ENCODE assay signal across 9 cellular contexts in the genomic region with DNA sequence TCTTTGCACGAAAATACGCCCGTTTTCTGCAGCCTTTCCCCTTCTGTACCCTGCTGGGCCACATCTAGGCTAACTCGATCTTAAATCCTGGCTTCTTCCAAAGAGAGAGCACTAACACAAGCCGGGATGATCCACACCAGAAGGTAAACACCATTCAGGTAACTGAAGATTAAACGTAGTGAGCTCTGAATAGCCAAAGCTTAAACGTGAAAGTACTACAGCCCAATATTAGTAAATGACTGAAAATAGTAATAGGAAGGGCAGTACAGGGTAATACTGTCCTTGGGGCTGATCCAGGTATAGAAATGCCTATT. TPM values are rescaled to one million over a fixed set of nuclear protein-coding genes. Genes with fewer than 3 reads are reported as not detected.
DNase-seq lines count a peak whose midpoint lies in the region; ATAC-seq, FAIRE-seq and TF ChIP-seq lines count a peak whose summit lies in the region.
"Had no signal": no experiment of that assay in that cellular context is flagged by ENCODE, and none has a peak within 500 bp of the region (broad histone marks: within the 10 kb centered on the region; RNA-seq: fewer than 3 reads in every experiment).

No MANE protein-coding gene starts in this region.

- H3K4me3 ChIP-seq in mammary epithelial cell (replicated peaks in 1 of 3; ENCODE audit: insufficient read depth in 1 of 3, low read depth in 2 of 3, low read length in 3 of 3), result peak overlapping the region; percentile 52 to 79 (median 67)
- H3K4me3 ChIP-seq in mesendoderm (ENCODE audit: low read length), result peak overlapping the region; percentile 6

- peak overlapping the region; percentile 93 for H2AFZ ChIP-seq in mammary epithelial cell (ENCODE audit: low read depth, low read length)

- no peak for FAIRE-seq in GM12892 (lab: Jason Lieb, UNC)
- FAIRE-seq: colon had no signal

- H2AK5ac ChIP-seq in mesendoderm (ENCODE audit: low read length), result no peak overlapping the region

- H3K36me3 ChIP-seq in mammary epithelial cell (ENCODE audit: insufficient read depth, low read length) (peaks cover 2% of the 10 kb centered on the region), mesendoderm (ENCODE audit: control insufficient read depth, insufficient read depth, low read length) (peaks cover 5% of the 10 kb centered on the region)

- CTCF ChIA-PET in mammary epithelial cell (lab: Charles Lee; ENCODE audit: low non-redundant PET), result interaction anchor here (0.6 to 0.9 kb wide), 2 partner anchors 9 to 116 kb away, joined by 3 to 5 read pairs; no protein-coding TSS in a partner anchor

- H3K79me2 ChIP-seq in mammary epithelial cell (ENCODE audit: insufficient read depth, low read length) (peaks cover 6% of the 10 kb centered on the region), mesendoderm (ENCODE audit: control insufficient read depth, insufficient read depth, low read length) (no peaks in the 10 kb centered on the region)

- no peaks in the 10 kb centered on the region for H3K9me3 ChIP-seq in mammary epithelial cell (replicated peaks; ENCODE audit: insufficient read depth, low read length)

- no peak overlapping the region for H2BK5ac ChIP-seq in mesendoderm (ENCODE audit: low read length)

- H4K8ac ChIP-seq in mesendoderm (ENCODE audit: low read depth, low read length), result no peak overlapping the region

- in situ Hi-C loops in mammary epithelial cell (cut with MboI; ENCODE audit: low sequenced_read_pairs in 2 of 2), result no loop called here

- ATAC-seq in HG03378 (IDR thresholded peaks at IDR 0.05; ENCODE audit: unreplicated experiment) (peak; percentile 2), HG03457 (IDR thresholded peaks at IDR 0.05; ENCODE audit: unreplicated experiment) (no peak)

- no peak for DNase-seq in mammary epithelial cell
- no peak for DNase-seq in mesendoderm
- no peak for DNase-seq in dermis blood vessel endothelial cell
- no peak for DNase-seq in GM12892 (ENCODE audit: insufficient read length)
- no peak for DNase-seq in T-helper 9 cell

- H3K9ac ChIP-seq in mammary epithelial cell (ENCODE audit: insufficient read depth, low read length), result peak overlapping the region; percentile 74
- peak overlapping the region; percentile 97 for H3K9ac ChIP-seq in mesendoderm (ENCODE audit: low read length)

- no peak overlapping the region for H3K23ac ChIP-seq in mesendoderm (ENCODE audit: low read length)

- H3K56ac ChIP-seq in mesendoderm (ENCODE audit: low read length), result peak overlapping the region; percentile 81

- H3K4ac ChIP-seq in mesendoderm (ENCODE audit: low read depth, low read length), result no peak overlapping the region

- dilution Hi-C loops in mammary epithelial cell (cut with HindIII; ENCODE audit: low sequenced_read_pairs), result loop anchor here (5.0 kb wide), 1 partner anchor 104 kb away; no protein-coding TSS in a partner anchor

- H2BK120ac ChIP-seq in mesendoderm (ENCODE audit: low read depth, low read length), result no peak overlapping the region

- H4K20me1 ChIP-seq in mammary epithelial cell (ENCODE audit: insufficient read depth, low read length), result no peaks in the 10 kb centered on the region

- intact Hi-C loops in mammary epithelial cell (cut with micrococcal nuclease), result loop anchor here (1.0 kb wide), 2 partner anchors 9 to 19 kb away; a partner anchor contains a TSS

- TSS peak; percentile 76 for BruUV-seq in mammary epithelial cell (replicated peaks; lab: Mats Ljungman, UMichigan)

- H2BK15ac ChIP-seq in mesendoderm (replicated peaks; ENCODE audit: low read depth), result no peak overlapping the region

- H3K79me1 ChIP-seq in mesendoderm (ENCODE audit: low read length), result no peaks in the 10 kb centered on the region

- TF ChIP-seq POLR2A in GM12892 (IDR thresholded peaks at IDR 0.05; ENCODE audit: low read depth, low read length), result no peak

- peaks cover 14% of the 10 kb centered on the region for H3K4me1 ChIP-seq in mammary epithelial cell (ENCODE audit: insufficient read depth, low read length)
- H3K4me1 ChIP-seq in mesendoderm (ENCODE audit: control insufficient read depth, low read depth, low read length), result no peaks in the 10 kb centered on the region

- H3K27me3 ChIP-seq in mammary epithelial cell (ENCODE audit: insufficient read depth, low read length), result no peaks in the 10 kb centered on the region
- no peaks in the 10 kb centered on the region for H3K27me3 ChIP-seq in mesendoderm (ENCODE audit: insufficient read depth, low read length, poor library complexity)

- H3K27ac ChIP-seq in 22Rv1, result peak overlapping the region; percentile 99
- peak overlapping the region; percentile 85 for H3K27ac ChIP-seq in mammary epithelial cell (ENCODE audit: insufficient read depth, low read depth, low read length)
- H3K27ac ChIP-seq in mesendoderm (ENCODE audit: low read depth, low read length), result peak overlapping the region; percentile 42

- peak overlapping the region; percentile 52 for H3K18ac ChIP-seq in mesendoderm (ENCODE audit: low read length)

- H3K4me2 ChIP-seq in mammary epithelial cell (ENCODE audit: insufficient read depth, low read depth, low read length) (peak overlapping the region; percentile 97), mesendoderm (ENCODE audit: low read length) (peak overlapping the region; percentile 47)

- TF ChIP-seq CTCF in 22Rv1 (IDR thresholded peaks at IDR 0.05), result no peak
- no peak for TF ChIP-seq CTCF in mammary epithelial cell (conservative IDR thresholded peaks at IDR 0.05 in 1 of 2, IDR thresholded peaks at IDR 0.05 in 1 of 2; ENCODE audit: extremely low read depth in 1 of 2, insufficient read depth in 1 of 2, low read depth in 1 of 2, low read length in 2 of 2)

- peak overlapping the region; percentile 9 for H4K5ac ChIP-seq in mesendoderm (ENCODE audit: low read length)

- WGBS in mammary epithelial cell (ENCODE audit: low coverage, missing lambda C conversion rate), result 14% methylated on average over 7 of the region's 7 CpGs
- no CpG with 5 or more reads among the region's 7 CpGs for WGBS in mesendoderm (ENCODE audit: extremely low coverage, insufficient coverage, low lambda C conversion rate)

RNA-seq across cellular contexts. Expression of a gene that starts 0.4 kb away (rescaled TPM):
- total RNA-seq in mammary epithelial cell (10 to 100 TPM in 1 of 2 donors, 1 to 10 TPM in 1; 9.3 to 70.1 TPM), dermis blood vessel endothelial cell (25.9 and 33.7 TPM in 2 replicates)
- polyA plus RNA-seq in mammary epithelial cell, result 49.6 TPM
- 15.0 TPM for polyA minus RNA-seq in mammary epithelial cell
- 70.2 TPM for polyA plus RNA-seq in mesendoderm (2013, experiment 1 of 2)
- polyA plus RNA-seq in mesendoderm (2013, experiment 2 of 2), result 67.5 TPM
- 28.2 TPM for polyA plus RNA-seq in GM12892 (2012; ENCODE audit: missing spikeins)

RNA-seq across cellular contexts. Expression of a gene that starts 7.7 kb away (rescaled TPM):
- 10 to 100 TPM; 67.2 to 67.8 TPM for total RNA-seq in mammary epithelial cell
- polyA plus RNA-seq in mammary epithelial cell, result 57.4 TPM
- 129 TPM for polyA minus RNA-seq in mammary epithelial cell
- 28.9 TPM for polyA plus RNA-seq in mesendoderm (2013, experiment 1 of 2)
- polyA plus RNA-seq in mesendoderm (2013, experiment 2 of 2), result 30.5 TPM
- 74.4 and 85.1 TPM in 2 replicates for total RNA-seq in dermis blood vessel endothelial cell
- polyA plus RNA-seq in GM12892 (2012; ENCODE audit: missing spikeins), result 34.5 TPM

RNA-seq across cellular contexts. Expression of a gene that starts 9.9 kb away (rescaled TPM):
- 10 to 100 TPM; 13.0 to 18.2 TPM for total RNA-seq in mammary epithelial cell
- 8.2 TPM for polyA plus RNA-seq in mammary epithelial cell
- polyA minus RNA-seq in mammary epithelial cell, result 42.6 TPM
- polyA plus RNA-seq in mesendoderm (2013, experiment 1 of 2), result 2.9 TPM
- 3.1 TPM for polyA plus RNA-seq in mesendoderm (2013, experiment 2 of 2)
- 14.9 and 22.8 TPM in 2 replicates for total RNA-seq in dermis blood vessel endothelial cell
- polyA plus RNA-seq in GM12892 (2012; ENCODE audit: missing spikeins), result 7.3 TPM

RNA-seq across cellular contexts. Expression of a gene that starts 10.0 kb away (rescaled TPM):
- 10 to 100 TPM; 11.5 to 22.0 TPM for total RNA-seq in mammary epithelial cell
- 17.6 TPM for polyA plus RNA-seq in mammary epithelial cell
- 15.0 TPM for polyA minus RNA-seq in mammary epithelial cell
- polyA plus RNA-seq in mesendoderm (2013, experiment 1 of 2), result 14.8 TPM
- 14.5 TPM for polyA plus RNA-seq in mesendoderm (2013, experiment 2 of 2)
- 18.2 and 21.6 TPM in 2 replicates for total RNA-seq in dermis blood vessel endothelial cell
- 17.8 TPM for polyA plus RNA-seq in GM12892 (2012; ENCODE audit: missing spikeins)

RNA-seq across cellular contexts. Expression of a gene that starts 14.7 kb away (rescaled TPM):
- total RNA-seq in mammary epithelial cell, result 10 to 100 TPM; 42.7 to 79.3 TPM
- 71.6 TPM for polyA plus RNA-seq in mammary epithelial cell
- 64.7 TPM for polyA minus RNA-seq in mammary epithelial cell
- polyA plus RNA-seq in mesendoderm (2013, experiment 1 of 2), result 46.3 TPM
- 45.2 TPM for polyA plus RNA-seq in mesendoderm (2013, experiment 2 of 2)
- total RNA-seq in dermis blood vessel endothelial cell, result 34.3 and 44.9 TPM in 2 replicates
- 34.8 TPM for polyA plus RNA-seq in GM12892 (2012; ENCODE audit: missing spikeins)

Comparison
In these comparisons a context has a peak if more than half of its experiments do, and no peak if none do; other contexts are left out.
1. H3K27ac ChIP-seq: peak in every context shown above with its lines; median percentile 99 in 22Rv1; 85 in mammary epithelial cell; 42 in mesendoderm.